Comparison of ENCODE assay signal across 8 cellular contexts in the genomic region with DNA sequence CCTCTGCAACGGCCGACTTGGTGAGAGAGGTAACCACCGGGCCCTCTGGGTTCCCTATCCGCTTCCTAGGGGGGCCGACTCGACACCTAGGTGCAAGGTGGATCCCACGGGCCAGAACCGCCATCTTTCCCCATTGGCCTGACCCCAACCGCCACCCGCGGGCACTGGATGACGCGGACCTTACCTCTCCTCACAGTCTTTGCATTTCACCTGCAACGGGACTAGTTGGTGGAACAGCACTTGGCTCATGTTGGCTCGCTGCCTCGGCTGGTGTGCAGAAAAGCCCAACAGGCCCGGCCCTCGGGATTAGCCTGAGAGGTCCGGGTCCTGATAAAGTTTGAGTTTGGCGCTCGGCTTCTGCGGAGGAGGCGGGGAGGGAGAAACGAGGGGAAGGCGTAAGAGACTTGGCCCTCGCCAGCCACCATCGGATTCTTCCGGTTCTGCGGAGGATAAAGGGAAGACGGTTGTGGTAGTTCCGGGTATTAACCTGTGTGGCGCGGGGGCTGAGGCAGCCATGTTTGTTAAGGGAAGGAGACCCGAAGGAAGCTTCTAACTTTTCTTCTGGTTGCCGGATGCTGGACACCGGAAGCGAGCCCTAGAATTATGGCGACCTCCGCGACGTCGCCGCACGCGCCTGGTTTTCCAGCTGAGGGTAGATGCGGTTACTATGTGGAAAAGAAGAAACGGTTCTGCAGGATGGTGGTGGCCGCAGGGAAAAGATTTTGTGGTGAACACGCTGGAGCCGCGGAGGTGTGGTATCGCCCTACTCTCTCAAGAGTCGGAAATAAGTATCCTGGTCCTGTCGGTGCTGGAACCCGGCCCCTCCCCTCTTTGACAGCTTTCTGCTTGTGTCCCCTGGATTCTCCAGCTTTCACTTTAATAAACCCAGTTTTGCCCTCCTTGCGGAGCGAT. TPM values are rescaled to one million over a fixed set of nuclear protein-coding genes. Genes with fewer than 3 reads are reported as not detected.
DNase-seq lines count a peak whose midpoint lies in the region; ATAC-seq and TF ChIP-seq lines count a peak whose summit lies in the region.

A gene with protein sequence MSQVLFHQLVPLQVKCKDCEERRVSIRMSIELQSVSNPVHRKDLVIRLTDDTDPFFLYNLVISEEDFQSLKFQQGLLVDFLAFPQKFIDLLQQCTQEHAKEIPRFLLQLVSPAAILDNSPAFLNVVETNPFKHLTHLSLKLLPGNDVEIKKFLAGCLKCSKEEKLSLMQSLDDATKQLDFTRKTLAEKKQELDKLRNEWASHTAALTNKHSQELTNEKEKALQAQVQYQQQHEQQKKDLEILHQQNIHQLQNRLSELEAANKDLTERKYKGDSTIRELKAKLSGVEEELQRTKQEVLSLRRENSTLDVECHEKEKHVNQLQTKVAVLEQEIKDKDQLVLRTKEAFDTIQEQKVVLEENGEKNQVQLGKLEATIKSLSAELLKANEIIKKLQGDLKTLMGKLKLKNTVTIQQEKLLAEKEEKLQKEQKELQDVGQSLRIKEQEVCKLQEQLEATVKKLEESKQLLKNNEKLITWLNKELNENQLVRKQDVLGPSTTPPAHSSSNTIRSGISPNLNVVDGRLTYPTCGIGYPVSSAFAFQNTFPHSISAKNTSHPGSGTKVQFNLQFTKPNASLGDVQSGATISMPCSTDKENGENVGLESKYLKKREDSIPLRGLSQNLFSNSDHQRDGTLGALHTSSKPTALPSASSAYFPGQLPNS (minus strand): TSS at position 365 of the 912 bp plus-strand sequence. CDS start 116 bp downstream, at position 249.
A gene with protein sequence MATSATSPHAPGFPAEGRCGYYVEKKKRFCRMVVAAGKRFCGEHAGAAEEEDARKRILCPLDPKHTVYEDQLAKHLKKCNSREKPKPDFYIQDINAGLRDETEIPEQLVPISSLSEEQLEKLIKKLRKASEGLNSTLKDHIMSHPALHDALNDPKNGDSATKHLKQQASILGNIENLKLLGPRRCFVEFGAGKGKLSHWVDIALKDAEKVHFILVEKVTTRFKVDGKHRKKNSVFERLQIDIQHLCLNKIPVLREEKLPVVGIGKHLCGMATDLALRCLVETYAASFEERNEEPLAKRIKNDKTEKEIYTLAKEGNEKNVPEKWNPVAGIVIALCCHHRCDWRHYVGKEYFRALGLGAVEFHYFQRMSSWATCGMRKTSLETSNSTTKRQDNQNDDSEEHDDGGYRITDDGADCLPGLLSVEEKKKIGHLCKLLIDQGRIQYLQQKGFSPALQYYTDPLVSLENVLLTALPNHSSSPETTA (plus strand): TSS at position 598 of the 912 bp plus-strand sequence. CDS start 6 bp downstream, at position 604.

- peaks cover 1% of the 10 kb centered on the region for H3K36me3 Mint-ChIP-seq in chondrocyte (ENCODE audit: low read depth)

- peak within 1 kb of the TSS; percentile 78 for H3K4me3 ChIP-seq in kidney epithelial cell (ENCODE audit: low read depth, low read length)

- H3K27ac Mint-ChIP-seq in chondrocyte (ENCODE audit: unreplicated experiment), result peak within 1 kb of the TSS; percentile 95

- H3K27me3 ChIP-seq in kidney epithelial cell (ENCODE audit: control insufficient read depth, insufficient read depth, low read length), result no peaks in the 10 kb centered on the region

- H3K4me1 Mint-ChIP-seq in chondrocyte (ENCODE audit: low read depth), result peaks cover 31% of the 10 kb centered on the region

- peak; percentile 72 for TF ChIP-seq POLR2A in GM19193 (IDR thresholded peaks at IDR 0.05; ENCODE audit: extremely low read depth, insufficient read depth, insufficient read length)

- no peaks in the 10 kb centered on the region for H3K9me3 Mint-ChIP-seq in chondrocyte (ENCODE audit: low read depth)

- DNase-seq in AML-193 (lab: John Stamatoyannopoulos, UW), result peak; percentile 97 to 98
- DNase-seq in NCI-H510A treated with DMSO at 0.1 percent for 48 hours (lab: John Stamatoyannopoulos, UW), result peak; percentile 93
- DNase-seq in activated CD4-positive, alpha-beta T cell treated with anti-CD3 and anti-CD28 coated beads for 24 hours (ENCODE audit: low read depth in 2 of 2), result peak; percentile 88 to 92
- DNase-seq in chondrocyte (ENCODE audit: low spot score), result peak; percentile 99
- peak; percentile 94 for DNase-seq in kidney epithelial cell (ENCODE audit: low read depth)
- DNase-seq in stimulated activated CD4-positive, alpha-beta T cell treated with anti-CD3 and anti-CD28 coated beads, Interleukin-15, amount 100 ng/mL, for 48 hours (ENCODE audit: low read depth in 2 of 2), result peak; percentile 91 to 93

- peak; percentile 87 for ATAC-seq in HG03439 (IDR thresholded peaks at IDR 0.05; ENCODE audit: unreplicated experiment)

- H3K4me3 Mint-ChIP-seq in chondrocyte (ENCODE audit: unreplicated experiment), result peak within 1 kb of the TSS; percentile 99

- H3K27me3 Mint-ChIP-seq in chondrocyte (ENCODE audit: low read depth), result no peaks in the 10 kb centered on the region

- TF ChIP-seq CTCF in chondrocyte (IDR thresholded peaks at IDR 0.05) (peak; percentile 13), kidney epithelial cell (IDR thresholded peaks at IDR 0.05; ENCODE audit: insufficient read depth, low read length, poor library complexity, severe bottlenecking) (no peak)

- H3K36me3 ChIP-seq in kidney epithelial cell (ENCODE audit: control insufficient read depth, insufficient read depth, low read length), result peaks cover 1% of the 10 kb centered on the region

RNA-seq across cellular contexts. Expression of the first gene that starts in this region (rescaled TPM):
- 2.3 to 3.6 TPM (median 2.4 TPM) in 3 replicates for total RNA-seq in chondrocyte
- total RNA-seq in kidney epithelial cell, result 3.6 and 5.3 TPM in 2 replicates

RNA-seq across cellular contexts. Expression of the second gene that starts in this region (rescaled TPM):
- total RNA-seq in chondrocyte (7.1 to 11.0 TPM (median 7.4 TPM) in 3 replicates), kidney epithelial cell (17.3 and 19.9 TPM in 2 replicates)

Comparison
In these comparisons a context has a peak if more than half of its experiments do, and no peak if none do; other contexts are left out.
1. Peak in every context shown above with its lines: DNase-seq, ATAC-seq and H3K4me3 ChIP-seq.